Comparison of ENCODE assay signal across 8 cellular contexts in genomic region chr15:85583404-85584390, GRCh38.
DNase-seq lines count a peak whose midpoint lies in the region; ATAC-seq and TF ChIP-seq lines count a peak whose summit lies in the region.

No MANE protein-coding gene starts in this region.

- peak overlapping the region; percentile 70 for H3K4me3 Mint-ChIP-seq in activated naive CD4-positive, alpha-beta T cell treated with anti-CD3 and anti-CD28 coated beads, Interleukin-2, amount 10 ng/mL, durations not matched to agents 7 days and 5 days
- H3K4me3 Mint-ChIP-seq in endodermal cell: no peak overlapping the region

- H3K4me3 ChIP-seq in SJCRH30 (peak overlapping the region; percentile 32), endodermal cell (ENCODE audit: low read length) (no peak overlapping the region)

- no peak overlapping the region for H3K9ac ChIP-seq in endodermal cell (ENCODE audit: extremely low read depth, low read length, poor library complexity, severe bottlenecking)

- H3K4me1 ChIP-seq in SJCRH30: peaks cover 34% of the 10 kb centered on the region
- peaks cover 24% of the 10 kb centered on the region for H3K4me1 ChIP-seq in endodermal cell (ENCODE audit: control insufficient read depth, insufficient read depth, low read length)

- no peaks in the 10 kb centered on the region for H3K27me3 Mint-ChIP-seq in activated naive CD4-positive, alpha-beta T cell treated with anti-CD3 and anti-CD28 coated beads, Interleukin-2, amount 10 ng/mL, durations not matched to agents 7 days and 5 days
- H3K27me3 Mint-ChIP-seq in endodermal cell (ENCODE audit: insufficient read depth): no peaks in the 10 kb centered on the region

- H3K27ac ChIP-seq in SJCRH30: peak overlapping the region; percentile 62
- peak overlapping the region; percentile 4 for H3K27ac ChIP-seq in endodermal cell (ENCODE audit: low read depth, low read length)

- H3K36me3 Mint-ChIP-seq in activated naive CD4-positive, alpha-beta T cell treated with anti-CD3 and anti-CD28 coated beads, Interleukin-2, amount 10 ng/mL, durations not matched to agents 7 days and 5 days: peaks cover 72% of the 10 kb centered on the region
- H3K36me3 Mint-ChIP-seq in endodermal cell (ENCODE audit: low read depth): peaks cover 56% of the 10 kb centered on the region

- in situ Hi-C loops in KBM-7 (cut with MboI; ENCODE audit: low pct_unique_long_range_greater_than_20kb, low sequenced_read_pairs): no loop called here

- ATAC-seq in HG02981 (IDR thresholded peaks at IDR 0.05; ENCODE audit: unreplicated experiment) (peak; percentile 46), omental fat pad (ENCODE audit: low FRiP score) (peak; percentile 54)

- CTCF ChIA-PET in activated naive CD4-positive, alpha-beta T cell treated with anti-CD3 and anti-CD28 coated beads, Interleukin-2, amount 10 ng/mL, durations not matched to agents 7 days and 5 days (lab: Charles Lee): interaction anchor here (0.9 to 3.6 kb wide), 3 partner anchors 13 to 40 kb away, joined by 3 to 26 read pairs (median 4); no protein-coding TSS in a partner anchor

- H3K36me3 ChIP-seq in SJCRH30: peaks cover 35% of the 10 kb centered on the region
- peaks cover 97% of the 10 kb centered on the region for H3K36me3 ChIP-seq in endodermal cell (ENCODE audit: control insufficient read depth, insufficient read depth, low read length)

- peaks cover 77% of the 10 kb centered on the region for H3K4me1 Mint-ChIP-seq in activated naive CD4-positive, alpha-beta T cell treated with anti-CD3 and anti-CD28 coated beads, Interleukin-2, amount 10 ng/mL, durations not matched to agents 7 days and 5 days
- peaks cover 46% of the 10 kb centered on the region for H3K4me1 Mint-ChIP-seq in endodermal cell

- H3K9me3 ChIP-seq in SJCRH30 (replicated peaks) (no peaks in the 10 kb centered on the region), endodermal cell (ENCODE audit: control insufficient read depth, low read length) (no peaks in the 10 kb centered on the region)

- H3K27me3 ChIP-seq in SJCRH30 (no peaks in the 10 kb centered on the region), endodermal cell (ENCODE audit: control insufficient read depth, insufficient read depth, low read length, poor library complexity, severe bottlenecking) (no peaks in the 10 kb centered on the region)

- 90 to 98% methylated on average over 4 to 8 of the region's 8 CpGs for WGBS in endodermal cell (ENCODE audit: insufficient coverage in 1 of 2, insufficient read length in 1 of 2), 2 experiments

- DNase-seq in activated naive CD4-positive, alpha-beta T cell treated with anti-CD3 and anti-CD28 coated beads, Interleukin-2, amount 10 ng/mL, durations not matched to agents 7 days and 5 days: no peak
- DNase-seq in activated naive CD4-positive, alpha-beta T cell treated with Interleukin-2 at 50 U/mL for 16 hours: no peak
- DNase-seq in SJCRH30 (peak; percentile 13 to 41), endodermal cell (no peak), omental fat pad (ENCODE audit: low spot score) (no peak), KBM-7 (no peak)
- no peak for DNase-seq in stimulated activated naive CD4-positive, alpha-beta T cell (lab: John Stamatoyannopoulos, UW)

- peak overlapping the region; percentile 97 for H3K27ac Mint-ChIP-seq in activated naive CD4-positive, alpha-beta T cell treated with anti-CD3 and anti-CD28 coated beads, Interleukin-2, amount 10 ng/mL, durations not matched to agents 7 days and 5 days
- H3K27ac Mint-ChIP-seq in endodermal cell: peak overlapping the region; percentile 12

- TF ChIP-seq CTCF in endodermal cell (conservative IDR thresholded peaks at IDR 0.05): no peak
- TF ChIP-seq CTCF in omental fat pad (IDR thresholded peaks at IDR 0.05): no peak

- no peaks in the 10 kb centered on the region for H3K9me3 Mint-ChIP-seq in activated naive CD4-positive, alpha-beta T cell treated with anti-CD3 and anti-CD28 coated beads, Interleukin-2, amount 10 ng/mL, durations not matched to agents 7 days and 5 days
- no peaks in the 10 kb centered on the region for H3K9me3 Mint-ChIP-seq in endodermal cell

Comparison
In these comparisons a context has a peak if more than half of its experiments do, and no peak if none do; other contexts are left out.
1. DNase-seq: peak in SJCRH30 (2 of 2); none in activated naive CD4-positive, alpha-beta T cell treated with anti-CD3 and anti-CD28 coated beads, Interleukin-2, amount 10 ng/mL, durations not matched to agents 7 days and 5 days (single experiment), activated naive CD4-positive, alpha-beta T cell treated with Interleukin-2 at 50 U/mL for 16 hours (single experiment), endodermal cell (single experiment), omental fat pad (single experiment), stimulated activated naive CD4-positive, alpha-beta T cell (0 of 6) and KBM-7 (single experiment).